8 cellular contexts compared by ENCODE assay signal in the genomic region with DNA sequence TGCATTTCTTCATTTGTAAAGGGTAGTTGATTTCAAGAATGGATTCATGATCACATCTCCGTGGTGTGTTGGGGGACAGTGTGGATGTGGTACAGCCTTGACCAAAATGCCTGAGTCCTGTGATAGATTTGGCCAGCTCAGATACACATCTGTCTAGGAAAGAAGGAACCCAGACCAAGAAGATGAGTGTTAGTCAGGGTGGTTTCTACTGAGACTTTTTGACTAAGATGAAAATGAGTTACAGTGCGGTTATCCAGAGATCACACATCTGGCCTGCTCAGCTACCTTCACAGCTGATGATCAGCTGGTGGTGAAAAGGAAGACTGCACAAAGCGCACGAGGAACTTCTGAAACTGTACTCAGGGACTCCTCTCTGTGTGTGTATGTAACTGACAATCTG.
A peak's percentile ranks its signal among the peaks of the same experiment; 100 is the strongest.
DNase-seq lines count a peak whose midpoint lies in the region; ATAC-seq and TF ChIP-seq lines count a peak whose summit lies in the region.

No MANE protein-coding gene starts in this region.

- intact Hi-C loops in CD8-positive, alpha-beta T cell (cut with DNase I, micrococcal nuclease): loop anchor here (1.0 to 10.0 kb wide), 5 partner anchors 15 to 1200 kb away; a partner anchor contains a TSS

- H3K36me3 ChIP-seq in CD8-positive, alpha-beta T cell (ENCODE audit: insufficient read depth, low read length): no peaks in the 10 kb centered on the region

- H3K4me3 ChIP-seq in CD8-positive, alpha-beta T cell (ENCODE audit: low read depth, low read length): peak overlapping the region; percentile 28

- peaks cover 70% of the 10 kb centered on the region for H3K4me1 ChIP-seq in CD8-positive, alpha-beta T cell (ENCODE audit: insufficient read depth, low read length)

- CTCF ChIA-PET in CD8-positive, alpha-beta T cell (lab: Charles Lee): interaction anchor here (0.9 to 1.9 kb wide), 7 partner anchors 27 to 225 kb away, joined by 3 to 8 read pairs (median 3); a partner anchor contains a TSS

- no peaks in the 10 kb centered on the region for H3K9me3 Mint-ChIP-seq in CD8-positive, alpha-beta T cell
- no peaks in the 10 kb centered on the region for H3K9me3 Mint-ChIP-seq in activated T-cell treated with anti-CD3 and anti-CD28 coated beads, Interleukin-2, amount 50 U/mL, for 24 hours
- no peaks in the 10 kb centered on the region for H3K9me3 Mint-ChIP-seq in nephron

- peak overlapping the region; percentile 41 for H3K27ac ChIP-seq in CD8-positive, alpha-beta T cell (ENCODE audit: low read depth, low read length)

- H3K27me3 Mint-ChIP-seq in CD8-positive, alpha-beta T cell (ENCODE audit: low read depth): no peaks in the 10 kb centered on the region
- no peaks in the 10 kb centered on the region for H3K27me3 Mint-ChIP-seq in activated T-cell treated with anti-CD3 and anti-CD28 coated beads, Interleukin-2, amount 50 U/mL, for 24 hours
- no peaks in the 10 kb centered on the region for H3K27me3 Mint-ChIP-seq in nephron (ENCODE audit: low read depth)

- peak overlapping the region; percentile 70 for H3K4me3 Mint-ChIP-seq in CD8-positive, alpha-beta T cell
- peak overlapping the region; percentile 60 for H3K4me3 Mint-ChIP-seq in activated T-cell treated with anti-CD3 and anti-CD28 coated beads, Interleukin-2, amount 50 U/mL, for 24 hours
- H3K4me3 Mint-ChIP-seq in nephron: no peak overlapping the region

- no peaks in the 10 kb centered on the region for H3K9me3 ChIP-seq in CD8-positive, alpha-beta T cell (ENCODE audit: low read length)

- peak in 6 of 7 experiments; percentile 30 to 60 (median 52) for DNase-seq in CD8-positive, alpha-beta T cell
- peak; percentile 52 for DNase-seq in activated T-cell treated with anti-CD3 and anti-CD28 coated beads, Interleukin-2, amount 50 U/mL, for 24 hours
- DNase-seq in NCI-H2081 treated with DMSO at 0.1 percent for 48 hours (lab: John Stamatoyannopoulos, UW): no peak
- DNase-seq in D341Med (ENCODE audit: low spot score): no peak
- DNase-seq in DMS153 (lab: John Stamatoyannopoulos, UW): no peak

- no peak for TF ChIP-seq CTCF in CD8-positive, alpha-beta T cell (IDR thresholded peaks at IDR 0.05)
- no peak for TF ChIP-seq CTCF in nephron (IDR thresholded peaks at IDR 0.05; ENCODE audit: unreplicated experiment in 3 of 3)

- peaks cover 77% of the 10 kb centered on the region for H3K4me1 Mint-ChIP-seq in CD8-positive, alpha-beta T cell (ENCODE audit: low read depth)
- peaks cover 72% of the 10 kb centered on the region for H3K4me1 Mint-ChIP-seq in activated T-cell treated with anti-CD3 and anti-CD28 coated beads, Interleukin-2, amount 50 U/mL, for 24 hours (ENCODE audit: low read depth)
- H3K4me1 Mint-ChIP-seq in nephron: peaks cover 67% of the 10 kb centered on the region

- peak; percentile 67 for ATAC-seq in CD8-positive, alpha-beta T cell
- ATAC-seq in GM19463 (IDR thresholded peaks at IDR 0.05; ENCODE audit: unreplicated experiment) (peak; percentile 86), HG03520 (IDR thresholded peaks at IDR 0.05; ENCODE audit: unreplicated experiment) (peak; percentile 94)

- H3K36me3 Mint-ChIP-seq in CD8-positive, alpha-beta T cell: peaks cover 4% of the 10 kb centered on the region
- peaks cover 3% of the 10 kb centered on the region for H3K36me3 Mint-ChIP-seq in activated T-cell treated with anti-CD3 and anti-CD28 coated beads, Interleukin-2, amount 50 U/mL, for 24 hours (ENCODE audit: low read depth)
- peaks cover 19% of the 10 kb centered on the region for H3K36me3 Mint-ChIP-seq in nephron (ENCODE audit: low read depth)

- POLR2A ChIA-PET in CD8-positive, alpha-beta T cell (lab: Charles Lee): interaction anchor here (0.6 to 2.2 kb wide), 7 partner anchors 12 to 173 kb away, joined by 3 to 6 read pairs (median 3); no protein-coding TSS in a partner anchor

- peak overlapping the region; percentile 85 for H3K27ac Mint-ChIP-seq in CD8-positive, alpha-beta T cell
- peak overlapping the region; percentile 94 for H3K27ac Mint-ChIP-seq in activated T-cell treated with anti-CD3 and anti-CD28 coated beads, Interleukin-2, amount 50 U/mL, for 24 hours
- H3K27ac Mint-ChIP-seq in nephron: peak overlapping the region in 2 of 3 experiments; percentile 48 to 92

- H3K27me3 ChIP-seq in CD8-positive, alpha-beta T cell (ENCODE audit: insufficient read depth, low read length): no peaks in the 10 kb centered on the region

Comparison
In these comparisons a context has a peak if more than half of its experiments do, and no peak if none do; other contexts are left out.
1. DNase-seq: peak in CD8-positive, alpha-beta T cell (6 of 7) and activated T-cell treated with anti-CD3 and anti-CD28 coated beads, Interleukin-2, amount 50 U/mL, for 24 hours (single experiment); none in NCI-H2081 treated with DMSO at 0.1 percent for 48 hours (single experiment), D341Med (single experiment) and DMS153 (single experiment).
2. H3K4me3 Mint-ChIP-seq: peak in CD8-positive, alpha-beta T cell (single experiment) and activated T-cell treated with anti-CD3 and anti-CD28 coated beads, Interleukin-2, amount 50 U/mL, for 24 hours (single experiment); none in nephron (0 of 3).
3. Peak in every context shown above with its lines, with median percentiles within 50 percentile points of each other: ATAC-seq and H3K27ac Mint-ChIP-seq.